9 cellular contexts compared by ENCODE assay signal in genomic region chr10:6279540-6280267, GRCh38.
DNase-seq lines count a peak whose midpoint lies in the region; ATAC-seq and TF ChIP-seq lines count a peak whose summit lies in the region.
"Had no signal": no experiment of that assay in that cellular context is flagged by ENCODE, and none has a peak within 500 bp of the region (broad histone marks: within the 10 kb centered on the region; RNA-seq: fewer than 3 reads in every experiment).

No MANE protein-coding gene starts in this region.

- peak overlapping the region; percentile 61 for H3K27ac Mint-ChIP-seq in activated CD4-positive, alpha-beta memory T cell treated with anti-CD3 and anti-CD28 coated beads, Interleukin-2, amount 10 ng/mL, durations not matched to agents 7 days and 5 days
- no peak overlapping the region for H3K27ac Mint-ChIP-seq in activated CD4-positive, alpha-beta memory T cell treated with anti-CD3 and anti-CD28 coated beads for 36 hours

- H3K9me3 Mint-ChIP-seq in activated CD4-positive, alpha-beta memory T cell treated with anti-CD3 and anti-CD28 coated beads, Interleukin-2, amount 10 ng/mL, durations not matched to agents 7 days and 5 days = peaks cover 3% of the 10 kb centered on the region
- peaks cover 5% of the 10 kb centered on the region for H3K9me3 Mint-ChIP-seq in activated CD4-positive, alpha-beta memory T cell treated with anti-CD3 and anti-CD28 coated beads for 36 hours

- H3K36me3 ChIP-seq in kidney epithelial cell (ENCODE audit: control insufficient read depth, insufficient read depth, low read length) (no peaks in the 10 kb centered on the region), thoracic aorta (no peaks in the 10 kb centered on the region), HAP-1 (replicated peaks) (no peaks in the 10 kb centered on the region)

- DNase-seq in activated CD4-positive, alpha-beta memory T cell treated with anti-CD3 and anti-CD28 coated beads, Interleukin-2, amount 10 ng/mL, durations not matched to agents 7 days and 5 days = no peak
- no peak for DNase-seq in activated CD4-positive, alpha-beta memory T cell treated with anti-CD3 and anti-CD28 coated beads for 36 hours
- peak; percentile 7 for DNase-seq in amniotic stem cell (lab: John Stamatoyannopoulos, UW)
- DNase-seq in kidney epithelial cell (ENCODE audit: low read depth) = peak; percentile 88
- DNase-seq in thoracic aorta (ENCODE audit: low spot score) = peak; percentile 36
- DNase-seq in RPMI8226 = no peak
- DNase-seq in HAP-1 (ENCODE audit: low spot score in 2 of 2) = no peak
- DNase-seq: NK-92 treated with Interleukin-12 subunit alpha and Interleukin-12 subunit beta, amount 100 ng/mL, for 24 hours had no signal

- H3K4me3 Mint-ChIP-seq in activated CD4-positive, alpha-beta memory T cell treated with anti-CD3 and anti-CD28 coated beads, Interleukin-2, amount 10 ng/mL, durations not matched to agents 7 days and 5 days = no peak overlapping the region
- no peak overlapping the region for H3K4me3 Mint-ChIP-seq in activated CD4-positive, alpha-beta memory T cell treated with anti-CD3 and anti-CD28 coated beads for 36 hours

- ATAC-seq in thoracic aorta (ENCODE audit: insufficient number of reproducible peaks, low FRiP score, low read depth) (peak; percentile 14), GM21447 (IDR thresholded peaks at IDR 0.05; ENCODE audit: unreplicated experiment) (no peak)

- no peak for TF ChIP-seq CTCF in kidney epithelial cell (IDR thresholded peaks at IDR 0.05; ENCODE audit: insufficient read depth, low read length, poor library complexity, severe bottlenecking)
- TF ChIP-seq CTCF in thoracic aorta (IDR thresholded peaks at IDR 0.05) = no peak

- H3K4me1 ChIP-seq in thoracic aorta (ENCODE audit: control insufficient read depth in 1 of 2, low read depth in 2 of 2) = peaks cover 12 to 43% of the 10 kb centered on the region in 2 donors
- no peaks in the 10 kb centered on the region for H3K4me1 ChIP-seq in HAP-1

- intact Hi-C loops in activated CD4-positive, alpha-beta memory T cell treated with anti-CD3 and anti-CD28 coated beads for 36 hours (cut with micrococcal nuclease) = loop anchor here (10.0 kb wide), 1 partner anchor 135 kb away; no protein-coding TSS in a partner anchor

- H3K27me3 ChIP-seq in kidney epithelial cell (ENCODE audit: control insufficient read depth, insufficient read depth, low read length) (no peaks in the 10 kb centered on the region), thoracic aorta (replicated peaks; ENCODE audit: insufficient read depth) (no peaks in the 10 kb centered on the region), HAP-1 (ENCODE audit: low read depth) (no peaks in the 10 kb centered on the region)

- CTCF ChIA-PET in activated CD4-positive, alpha-beta memory T cell treated with anti-CD3 and anti-CD28 coated beads, Interleukin-2, amount 10 ng/mL, durations not matched to agents 7 days and 5 days (lab: Charles Lee) = interaction anchor here (0.5 to 3.2 kb wide), 3 partner anchors 74 to 130 kb away, joined by 3 to 11 read pairs (median 3); partner anchors contain the start of gene PFKFB3
- CTCF ChIA-PET in activated CD4-positive, alpha-beta memory T cell treated with anti-CD3 and anti-CD28 coated beads for 36 hours (lab: Charles Lee) = no interaction called here

- in situ Hi-C loops in HAP-1 (cut with MboI; ENCODE audit: low sequenced_read_pairs) = no loop called here

- H3K36me3 Mint-ChIP-seq in activated CD4-positive, alpha-beta memory T cell treated with anti-CD3 and anti-CD28 coated beads, Interleukin-2, amount 10 ng/mL, durations not matched to agents 7 days and 5 days (ENCODE audit: low read depth) = peaks cover 17% of the 10 kb centered on the region
- H3K36me3 Mint-ChIP-seq in activated CD4-positive, alpha-beta memory T cell treated with anti-CD3 and anti-CD28 coated beads for 36 hours = peaks cover 9% of the 10 kb centered on the region

- H3K9me3 ChIP-seq in thoracic aorta (no peaks in the 10 kb centered on the region), HAP-1 (no peaks in the 10 kb centered on the region)

- peak overlapping the region; percentile 68 to 88 for H3K27ac ChIP-seq in thoracic aorta

- POLR2A ChIA-PET in activated CD4-positive, alpha-beta memory T cell treated with anti-CD3 and anti-CD28 coated beads, Interleukin-2, amount 10 ng/mL, durations not matched to agents 7 days and 5 days (lab: Charles Lee) = interaction anchor here (1.0 to 1.2 kb wide), 3 partner anchors 9 to 198 kb away, joined by 3 read pairs; no protein-coding TSS in a partner anchor
- POLR2A ChIA-PET in activated CD4-positive, alpha-beta memory T cell treated with anti-CD3 and anti-CD28 coated beads for 36 hours (lab: Charles Lee) = no interaction called here

- peaks cover 53% of the 10 kb centered on the region for H3K4me1 Mint-ChIP-seq in activated CD4-positive, alpha-beta memory T cell treated with anti-CD3 and anti-CD28 coated beads, Interleukin-2, amount 10 ng/mL, durations not matched to agents 7 days and 5 days
- peaks cover 40% of the 10 kb centered on the region for H3K4me1 Mint-ChIP-seq in activated CD4-positive, alpha-beta memory T cell treated with anti-CD3 and anti-CD28 coated beads for 36 hours (ENCODE audit: low read depth)

- H3K27me3 Mint-ChIP-seq in activated CD4-positive, alpha-beta memory T cell treated with anti-CD3 and anti-CD28 coated beads, Interleukin-2, amount 10 ng/mL, durations not matched to agents 7 days and 5 days = no peaks in the 10 kb centered on the region
- no peaks in the 10 kb centered on the region for H3K27me3 Mint-ChIP-seq in activated CD4-positive, alpha-beta memory T cell treated with anti-CD3 and anti-CD28 coated beads for 36 hours

- H3K4me3 ChIP-seq in kidney epithelial cell (ENCODE audit: low read depth, low read length) (no peak overlapping the region), thoracic aorta (no peak overlapping the region), HAP-1 (no peak overlapping the region)

Comparison
In these comparisons a context has a peak if more than half of its experiments do, and no peak if none do; other contexts are left out.
1. DNase-seq: peak in amniotic stem cell (single experiment), kidney epithelial cell (single experiment) and thoracic aorta (single experiment); none in activated CD4-positive, alpha-beta memory T cell treated with anti-CD3 and anti-CD28 coated beads, Interleukin-2, amount 10 ng/mL, durations not matched to agents 7 days and 5 days (single experiment), activated CD4-positive, alpha-beta memory T cell treated with anti-CD3 and anti-CD28 coated beads for 36 hours (single experiment), RPMI8226 (single experiment) and HAP-1 (0 of 2).